Comparison of ENCODE assay signal across 16 cellular contexts in the genomic region with DNA sequence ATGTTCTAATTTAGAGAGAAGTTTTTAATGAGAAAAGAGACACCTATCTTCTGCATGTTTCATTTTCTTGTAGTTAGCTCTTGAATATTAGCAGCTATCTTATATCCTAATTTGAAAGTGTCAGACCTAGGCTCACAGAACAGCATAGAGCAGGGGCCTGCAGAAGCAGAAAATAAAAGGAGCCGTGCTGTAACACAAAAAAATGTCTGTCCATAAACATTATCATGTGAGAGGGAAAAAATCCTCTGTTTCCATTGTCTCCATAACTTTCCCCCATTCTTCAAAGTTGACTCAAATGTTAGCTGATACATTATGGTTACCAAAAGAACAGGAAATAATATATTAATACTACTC.
A peak's percentile ranks its signal among the peaks of the same experiment; 100 is the strongest.
DNase-seq lines count a peak whose midpoint lies in the region; ATAC-seq and TF ChIP-seq lines count a peak whose summit lies in the region.
"Had no signal": no experiment of that assay in that cellular context is flagged by ENCODE, and none has a peak within 500 bp of the region (broad histone marks: within the 10 kb centered on the region; RNA-seq: fewer than 3 reads in every experiment).

No MANE protein-coding gene starts in this region.

- H3K4me3 Mint-ChIP-seq in nephron, result peak overlapping the region in 1 of 3 experiments; percentile 18
- H3K4me3 Mint-ChIP-seq: activated CD4-positive, alpha-beta memory T cell treated with anti-CD3 and anti-CD28 coated beads, Interleukin-2, amount 10 ng/mL, durations not matched to agents 7 days and 5 days; activated naive CD4-positive, alpha-beta T cell treated with anti-CD3 and anti-CD28 coated beads, Interleukin-2, amount 10 ng/mL, durations not matched to agents 7 days and 5 days; naive thymus-derived CD8-positive, alpha-beta T cell had no signal

- H3K4me1 ChIP-seq in HUES48 (ENCODE audit: control insufficient read depth, insufficient read depth, low read length), result no peaks in the 10 kb centered on the region
- H3K4me1 ChIP-seq: heart right ventricle had no signal

- no peaks in the 10 kb centered on the region for H3K9me3 ChIP-seq in HUES48 (ENCODE audit: control insufficient read depth, insufficient read depth, low read length)

- no peak for ATAC-seq in HG02571 (IDR thresholded peaks at IDR 0.05; ENCODE audit: unreplicated experiment)
- ATAC-seq in GM18909 (IDR thresholded peaks at IDR 0.05; ENCODE audit: poor library complexity, unreplicated experiment), result no peak
- ATAC-seq: heart right ventricle; naive thymus-derived CD8-positive, alpha-beta T cell had no signal

- no peaks in the 10 kb centered on the region for H3K27me3 Mint-ChIP-seq in nephron (ENCODE audit: low read depth)
- H3K27me3 Mint-ChIP-seq: activated CD4-positive, alpha-beta memory T cell treated with anti-CD3 and anti-CD28 coated beads, Interleukin-2, amount 10 ng/mL, durations not matched to agents 7 days and 5 days; activated naive CD4-positive, alpha-beta T cell treated with anti-CD3 and anti-CD28 coated beads, Interleukin-2, amount 10 ng/mL, durations not matched to agents 7 days and 5 days; naive thymus-derived CD8-positive, alpha-beta T cell had no signal

- H3K27ac Mint-ChIP-seq in nephron, result peak overlapping the region in 2 of 3 experiments; percentile 34 to 40
- H3K27ac Mint-ChIP-seq: activated CD4-positive, alpha-beta memory T cell treated with anti-CD3 and anti-CD28 coated beads, Interleukin-2, amount 10 ng/mL, durations not matched to agents 7 days and 5 days; activated naive CD4-positive, alpha-beta T cell treated with anti-CD3 and anti-CD28 coated beads, Interleukin-2, amount 10 ng/mL, durations not matched to agents 7 days and 5 days; naive thymus-derived CD8-positive, alpha-beta T cell had no signal

- H3K36me3 ChIP-seq in HUES48 (ENCODE audit: control insufficient read depth, insufficient read depth, low read length), result no peaks in the 10 kb centered on the region
- H3K36me3 ChIP-seq: heart right ventricle had no signal

- no peaks in the 10 kb centered on the region for H3K27me3 ChIP-seq in HUES48 (ENCODE audit: control insufficient read depth, insufficient read depth, low read length)
- H3K27me3 ChIP-seq: heart right ventricle had no signal

- no peak for TF ChIP-seq CTCF in nephron (IDR thresholded peaks at IDR 0.05; ENCODE audit: unreplicated experiment in 3 of 3)

- H3K9ac ChIP-seq in HUES48 (ENCODE audit: low read depth, low read length), result no peak overlapping the region

- no peak overlapping the region for H3K27ac ChIP-seq in HUES48 (ENCODE audit: low read depth, low read length)
- H3K27ac ChIP-seq: heart right ventricle had no signal

- H3K36me3 Mint-ChIP-seq in nephron (ENCODE audit: low read depth), result peaks cover 8% of the 10 kb centered on the region
- H3K36me3 Mint-ChIP-seq: activated naive CD4-positive, alpha-beta T cell treated with anti-CD3 and anti-CD28 coated beads, Interleukin-2, amount 10 ng/mL, durations not matched to agents 7 days and 5 days; naive thymus-derived CD8-positive, alpha-beta T cell had no signal

- DNase-seq in DMS153 treated with DMSO at 0.1 percent for 48 hours (lab: John Stamatoyannopoulos, UW; ENCODE audit: unreplicated experiment), result peak; percentile 46
- peak; percentile 33 for DNase-seq in RPMI7951 (ENCODE audit: low read depth)
- DNase-seq in activated gamma-delta T cell treated with Interleukin-2 at 50 U/mL for 16 hours, result no peak
- no peak for DNase-seq in H4 (ENCODE audit: low spot score)
- DNase-seq: activated CD4-positive, alpha-beta memory T cell treated with anti-CD3 and anti-CD28 coated beads, Interleukin-2, amount 10 ng/mL, durations not matched to agents 7 days and 5 days; activated naive CD4-positive, alpha-beta T cell treated with anti-CD3 and anti-CD28 coated beads, Interleukin-2, amount 10 ng/mL, durations not matched to agents 7 days and 5 days; activated T-cell treated with anti-CD3 and anti-CD28 coated beads, Interleukin-2, amount 50 U/mL, for 1 hour; heart right ventricle; naive thymus-derived CD8-positive, alpha-beta T cell; NCI-H2171 treated with DMSO at 0.1 percent for 48 hours; Right ventricle myocardium superior; stimulated activated CD4-positive, alpha-beta T cell treated with anti-CD3 and anti-CD28 coated beads, Interleukin-12 subunit alpha, Interleukin-12 subunit beta, amount 100 ng/mL, for 4 hours had no signal

- H3K9me3 Mint-ChIP-seq in nephron, result peaks cover 9% of the 10 kb centered on the region

- peak overlapping the region; percentile 30; the same call in 1 of the 2 replicates for H3K4me3 ChIP-seq in HUES48 (ENCODE audit: low read depth, low read length)
- H3K4me3 ChIP-seq: heart right ventricle had no signal

- H3K4me1 Mint-ChIP-seq in nephron, result peaks cover 8% of the 10 kb centered on the region
- H3K4me1 Mint-ChIP-seq: activated CD4-positive, alpha-beta memory T cell treated with anti-CD3 and anti-CD28 coated beads, Interleukin-2, amount 10 ng/mL, durations not matched to agents 7 days and 5 days; activated naive CD4-positive, alpha-beta T cell treated with anti-CD3 and anti-CD28 coated beads, Interleukin-2, amount 10 ng/mL, durations not matched to agents 7 days and 5 days; naive thymus-derived CD8-positive, alpha-beta T cell had no signal

Comparison
In these comparisons a context has a peak if more than half of its experiments do, and no peak if none do; other contexts are left out.
1. DNase-seq: peak in DMS153 treated with DMSO at 0.1 percent for 48 hours (single experiment) and RPMI7951 (single experiment); none in activated gamma-delta T cell treated with Interleukin-2 at 50 U/mL for 16 hours (single experiment) and H4 (single experiment).